Comparison of ENCODE assay signal across 23 cellular contexts in genomic region chr2:54090521-54091117, GRCh38. TPM values are rescaled to one million over a fixed set of nuclear protein-coding genes. Genes with fewer than 3 reads are reported as not detected.
DNase-seq lines count a peak whose midpoint lies in the region; ATAC-seq, FAIRE-seq and TF ChIP-seq lines count a peak whose summit lies in the region.
"Had no signal": no experiment of that assay in that cellular context is flagged by ENCODE, and none has a peak within 500 bp of the region (broad histone marks: within the 10 kb centered on the region; RNA-seq: fewer than 3 reads in every experiment).

No MANE protein-coding gene starts in this region.

- no peak for ATAC-seq in GM23338
- no peak for ATAC-seq in T-helper 17 cell
- no peak for ATAC-seq in naive B cell (ENCODE audit: low read depth in 2 of 2)
- no peak for ATAC-seq in HG02798 (IDR thresholded peaks at IDR 0.05; ENCODE audit: poor library complexity, unreplicated experiment)
- ATAC-seq: A549, SK-N-SH treated with all-trans-retinoic acid at 6 μM for 48 hours had no signal

- dilution Hi-C loops in endothelial cell of umbilical vein (cut with MboI; ENCODE audit: extremely low pct_ligation_motif_present, low sequenced_read_pairs) = no loop called here

- H3K9me3 Mint-ChIP-seq in GM23338 (peaks cover 14% of the 10 kb centered on the region; the same call in 2 of the 3 replicates), naive B cell (peaks cover 0 to 5% (median 0%) of the 10 kb centered on the region in 7 donors), Caco-2 (ENCODE audit: unreplicated experiment) (no peaks in the 10 kb centered on the region)
- H3K9me3 Mint-ChIP-seq: CD4-positive, alpha-beta memory T cell; HFFc6 had no signal

- H3K27me3 Mint-ChIP-seq in GM23338 (ENCODE audit: insufficient read depth, low read depth, poor library complexity) = peaks cover 4% of the 10 kb centered on the region
- H3K27me3 Mint-ChIP-seq in T-helper 17 cell = no peaks in the 10 kb centered on the region
- no peaks in the 10 kb centered on the region for H3K27me3 Mint-ChIP-seq in naive B cell
- H3K27me3 Mint-ChIP-seq in Caco-2 (ENCODE audit: insufficient read depth, unreplicated experiment) = peaks cover 12% of the 10 kb centered on the region
- H3K27me3 Mint-ChIP-seq: CD4-positive, alpha-beta memory T cell; IgD-negative memory B cell had no signal

- FAIRE-seq in endothelial cell of umbilical vein (lab: Jason Lieb, UNC) = no peak
- FAIRE-seq: A549, GM12892, GM18507, HTR-8/SVneo had no signal

- CTCF ChIA-PET in endothelial cell of umbilical vein (lab: Charles Lee) = no interaction called here
- CTCF ChIA-PET in Caco-2 (lab: Charles Lee) = no interaction called here

- H3K36me3 ChIP-seq in GM23338 (ENCODE audit: insufficient read depth) (no peaks in the 10 kb centered on the region), endothelial cell of umbilical vein (ENCODE audit: control insufficient read depth in 2 of 2, extremely low read depth in 1 of 2, insufficient read depth in 2 of 2, low read length in 2 of 2) (no peaks in the 10 kb centered on the region), Caco-2 (ENCODE audit: control insufficient read depth, insufficient read depth, low read length) (no peaks in the 10 kb centered on the region)
- H3K36me3 ChIP-seq: BLaER1 had no signal

- TF ChIP-seq CTCF in GM23338 (conservative IDR thresholded peaks at IDR 0.05; ENCODE audit: low read depth in 2 of 2) (no peak), endothelial cell of umbilical vein (IDR thresholded peaks at IDR 0.05; ENCODE audit: extremely low read depth in 1 of 2, insufficient read depth in 1 of 2, low read depth in 1 of 2, low read length in 2 of 2) (no peak), Caco-2 (IDR thresholded peaks at IDR 0.05; ENCODE audit: insufficient read depth in 1 of 2, low read depth in 1 of 2, low read length in 1 of 2, severe bottlenecking in 1 of 2, unreplicated experiment in 1 of 2) (no peak)

- no peaks in the 10 kb centered on the region for H3F3A ChIP-seq in GM23338 (replicated peaks; ENCODE audit: low read depth)

- no peaks in the 10 kb centered on the region for H3K9me3 ChIP-seq in T-helper 17 cell (ENCODE audit: control insufficient read depth, low read length, poor library complexity, severe bottlenecking)
- no peaks in the 10 kb centered on the region for H3K9me3 ChIP-seq in endothelial cell of umbilical vein (replicated peaks; ENCODE audit: control insufficient read depth, insufficient read depth, low read length)
- no peaks in the 10 kb centered on the region for H3K9me3 ChIP-seq in Caco-2
- H3K9me3 ChIP-seq: A549 had no signal

- H3K4me1 Mint-ChIP-seq in GM23338 = peaks cover 10% of the 10 kb centered on the region
- H3K4me1 Mint-ChIP-seq in T-helper 17 cell = peaks cover 26% of the 10 kb centered on the region
- H3K4me1 Mint-ChIP-seq in naive B cell = peaks cover 35 to 52% (median 37%) of the 10 kb centered on the region in 3 donors
- peaks cover 13% of the 10 kb centered on the region for H3K4me1 Mint-ChIP-seq in Caco-2 (ENCODE audit: low read depth, unreplicated experiment)

- no peak overlapping the region for H3K27ac Mint-ChIP-seq in GM23338
- peak overlapping the region; percentile 84 for H3K27ac Mint-ChIP-seq in T-helper 17 cell
- peak overlapping the region in 4 of 6 donors; percentile 21 to 75 (median 48) for H3K27ac Mint-ChIP-seq in naive B cell
- no peak overlapping the region for H3K27ac Mint-ChIP-seq in Caco-2 (ENCODE audit: unreplicated experiment)
- H3K27ac Mint-ChIP-seq: HFFc6 had no signal

- H3K4me1 ChIP-seq in GM23338 (ENCODE audit: insufficient read depth) = peaks cover 6% of the 10 kb centered on the region; the same call in 1 of the 2 replicates
- no peaks in the 10 kb centered on the region for H3K4me1 ChIP-seq in endothelial cell of umbilical vein (ENCODE audit: control insufficient read depth, extremely low read depth, insufficient read depth, low read length)
- H3K4me1 ChIP-seq in Caco-2 = peaks cover 20% of the 10 kb centered on the region
- H3K4me1 ChIP-seq: A549, BLaER1 had no signal

- H3K4me2 ChIP-seq in GM23338 (no peak overlapping the region), endothelial cell of umbilical vein (ENCODE audit: insufficient read depth, low read length) (peak overlapping the region; percentile 21)
- H3K4me2 ChIP-seq: A549, BLaER1 had no signal

- intact Hi-C loops in endothelial cell of umbilical vein (cut with micrococcal nuclease) = no loop called here
- intact Hi-C loops in Caco-2 (cut with micrococcal nuclease; ENCODE audit: unreplicated experiment) = no loop called here

- H3K9ac ChIP-seq in endothelial cell of umbilical vein (replicated peaks; ENCODE audit: extremely low read depth, insufficient read depth, low read length) = no peak overlapping the region
- H3K9ac ChIP-seq: BLaER1 had no signal

- H3K79me2 ChIP-seq in GM23338 (replicated peaks; ENCODE audit: insufficient read depth) (no peaks in the 10 kb centered on the region), endothelial cell of umbilical vein (ENCODE audit: control insufficient read depth, insufficient read depth, low read length) (no peaks in the 10 kb centered on the region)

- no peak overlapping the region for H3K27ac ChIP-seq in GM23338 (ENCODE audit: low read depth)
- no peak overlapping the region for H3K27ac ChIP-seq in endothelial cell of umbilical vein (ENCODE audit: insufficient read depth, low read depth, low read length)
- H3K27ac ChIP-seq: A549, BLaER1 had no signal

- H3K9me2 ChIP-seq in GM23338 (ENCODE audit: insufficient read depth) = no peaks in the 10 kb centered on the region

- POLR2A ChIA-PET in endothelial cell of umbilical vein (lab: Charles Lee) = no interaction called here
- POLR2A ChIA-PET in Caco-2 (lab: Charles Lee) = no interaction called here

- no peaks in the 10 kb centered on the region for H3K9me1 ChIP-seq in endothelial cell of umbilical vein (replicated peaks; ENCODE audit: control insufficient read depth, extremely low read depth, insufficient read depth, low read length)

- no peak overlapping the region for H3K4me3 ChIP-seq in GM23338
- H3K4me3 ChIP-seq in endothelial cell of umbilical vein (replicated peaks in 1 of 3; ENCODE audit: insufficient read depth in 1 of 3, low read depth in 1 of 3, low read length in 3 of 3) = no peak overlapping the region
- no peak overlapping the region for H3K4me3 ChIP-seq in Caco-2 (ENCODE audit: low read depth, low read length)
- H3K4me3 ChIP-seq: A549, BLaER1 had no signal

- no peak for TF ChIP-seq POLR2A in endothelial cell of umbilical vein (IDR thresholded peaks at IDR 0.05; ENCODE audit: low read depth, low read length)

- 0 out of 2 replicates have a peak overlapping the region, but pooled peaks have one; percentile 29 for H2AFZ ChIP-seq in GM23338
- H2AFZ ChIP-seq in endothelial cell of umbilical vein (ENCODE audit: low read depth, low read length) = peak overlapping the region; percentile 56

- BruUV-seq in endothelial cell of umbilical vein (replicated peaks; lab: Mats Ljungman, UMichigan) = no TSS peak
- no TSS peak for BruUV-seq in Caco-2 (replicated peaks; lab: Mats Ljungman, UMichigan)

- H4K20me1 ChIP-seq in GM23338 (replicated peaks; ENCODE audit: insufficient read depth) = no peaks in the 10 kb centered on the region
- no peaks in the 10 kb centered on the region for H4K20me1 ChIP-seq in endothelial cell of umbilical vein (replicated peaks; ENCODE audit: control insufficient read depth, extremely low read depth, insufficient read depth, low read length)
- H4K20me1 ChIP-seq: BLaER1 had no signal

- DNase-seq in GM23338 (ENCODE audit: low spot score) = no peak
- no peak for DNase-seq in T-helper 17 cell
- DNase-seq in endothelial cell of umbilical vein (ENCODE audit: low read depth, low spot score) = peak; percentile 26
- no peak for DNase-seq in naive B cell
- DNase-seq in Caco-2 = no peak
- no peak for DNase-seq in NCI-H1436 (lab: John Stamatoyannopoulos, UW)
- DNase-seq: Calu3; CD4-positive, alpha-beta memory T cell; H7; HFFc6; NCI-H1105 treated with DMSO at 0.1 percent for 48 hours; NCI-H1694 treated with DMSO at 0.1 percent for 48 hours; NCI-H510A; NCI-H774; SHP77 treated with DMSO at 0.1 percent for 48 hours had no signal

- H3K36me3 Mint-ChIP-seq in GM23338 (ENCODE audit: low read depth) (peaks cover 7% of the 10 kb centered on the region; the same call in 2 of the 3 replicates), T-helper 17 cell (ENCODE audit: low read depth) (no peaks in the 10 kb centered on the region), naive B cell (peaks cover 0 to 9% of the 10 kb centered on the region in 2 donors), Caco-2 (ENCODE audit: insufficient read depth, unreplicated experiment) (no peaks in the 10 kb centered on the region)
- H3K36me3 Mint-ChIP-seq: CD4-positive, alpha-beta memory T cell; IgD-negative memory B cell had no signal

- H3K4me3 Mint-ChIP-seq in GM23338 = no peak overlapping the region
- H3K4me3 Mint-ChIP-seq in T-helper 17 cell = no peak overlapping the region
- no peak overlapping the region for H3K4me3 Mint-ChIP-seq in naive B cell
- H3K4me3 Mint-ChIP-seq in Caco-2 (ENCODE audit: unreplicated experiment) = no peak overlapping the region
- H3K4me3 Mint-ChIP-seq: CD4-positive, alpha-beta memory T cell; HFFc6 had no signal

- H3K27me3 ChIP-seq in GM23338 (ENCODE audit: insufficient read depth) (no peaks in the 10 kb centered on the region), endothelial cell of umbilical vein (ENCODE audit: control insufficient read depth in 2 of 2, insufficient read depth in 2 of 2, low read length in 2 of 2) (peaks cover 0 to 2% of the 10 kb centered on the region in 2 experiments), Caco-2 (replicated peaks; ENCODE audit: control insufficient read depth, insufficient read depth, low read length) (0 out of 2 replicates have a peak, but pooled peaks cover 1% of the 10 kb centered on the region)
- H3K27me3 ChIP-seq: BLaER1 had no signal

TF ChIP-seq in endothelial cell of umbilical vein, 7 proteins besides CTCF, POLR2A, EP300 and RAD21 (continues in another document):
- TF ChIP-seq JUN (IDR thresholded peaks at IDR 0.05; ENCODE audit: borderline replicate concordance, insufficient read depth, insufficient read length, low read depth) = no peak

RNA-seq across cellular contexts. Expression of gene ACYP2, which starts 24.8 kb away (rescaled TPM):
- total RNA-seq in GM23338 (2014; rRNA removed; shearing (Covaris generic)) = 1.1 and 2.3 TPM in 2 replicates
- polyA plus RNA-seq in GM23338 (2016; fragmentation: Nextera tagmentation; extraction: Ambion mirVana) = 14.2 and 15.5 TPM in 2 replicates
- 10 to 100 TPM in 1 of 2 donors, 1 to 10 TPM in 1; 9.8 to 10.3 TPM for total RNA-seq in T-helper 17 cell
- 5.8 and 7.9 TPM in 2 replicates for total RNA-seq in endothelial cell of umbilical vein
- 3.4 and 3.9 TPM in 2 replicates for polyA plus RNA-seq in endothelial cell of umbilical vein
- polyA plus RNA-seq in endothelial cell of umbilical vein (2011; cell fraction: cytosol; rRNA removed) = 5.3 and 5.7 TPM in 2 replicates
- 1.9 and 2.3 TPM in 2 replicates for polyA plus RNA-seq in endothelial cell of umbilical vein (2011; cell fraction: nucleus; rRNA removed)
- 3.8 and 4.7 TPM in 2 replicates for polyA plus RNA-seq in endothelial cell of umbilical vein (2012)
- 1.8 and 2.8 TPM in 2 replicates for polyA minus RNA-seq in endothelial cell of umbilical vein
- 4.8 TPM for polyA minus RNA-seq in endothelial cell of umbilical vein (2011; cell fraction: cytosol; rRNA and poly(A)+ RNA removed)
- 2.7 and 3.2 TPM in 2 replicates for polyA minus RNA-seq in endothelial cell of umbilical vein (2011; cell fraction: nucleus; rRNA and poly(A)+ RNA removed)
- polyA plus RNA-seq in naive B cell (ENCODE audit: low read depth in 6 of 6) = 10 to 100 TPM; 10.0 to 28.9 (median 25.0) TPM
- 4.1 and 5.4 TPM in 2 replicates for total RNA-seq in Caco-2 (2022)

Comparison
In these comparisons a context has a peak if more than half of its experiments do, and no peak if none do; other contexts are left out.
1. H3K27ac Mint-ChIP-seq: peak in T-helper 17 cell (single experiment) and naive B cell (4 of 6); none in GM23338 (single experiment) and Caco-2 (single experiment).